Comparison of ENCODE assay signal across 2 cellular contexts in genomic region chr11:11446967-11447366, GRCh38.
TF ChIP-seq lines count a peak whose summit lies in the region.

No MANE protein-coding gene starts in this region.

TF ChIP-seq in IMR-90, 13 proteins besides CTCF, POLR2A, EP300 and RAD21 (continued from another document):
- TF ChIP-seq USF2 (IDR thresholded peaks at IDR 0.05; ENCODE audit: low read depth, low read length): no peak

TF ChIP-seq in SK-N-SH, 30 proteins besides CTCF, POLR2A, EP300 and RAD21 (continued from another document):
- TF ChIP-seq REST (IDR thresholded peaks at IDR 0.05; ENCODE audit: low read depth, low read length) (no peak), EZH2phosphoT487 (IDR thresholded peaks at IDR 0.05; ENCODE audit: borderline replicate concordance, low read depth) (no peak), SMC3 (IDR thresholded peaks at IDR 0.05; ENCODE audit: low read depth, low read length) (no peak)
TF ChIP-seq in SK-N-SH: peak in this region for 0.
